36 cellular contexts compared by ENCODE assay signal in the genomic region with DNA sequence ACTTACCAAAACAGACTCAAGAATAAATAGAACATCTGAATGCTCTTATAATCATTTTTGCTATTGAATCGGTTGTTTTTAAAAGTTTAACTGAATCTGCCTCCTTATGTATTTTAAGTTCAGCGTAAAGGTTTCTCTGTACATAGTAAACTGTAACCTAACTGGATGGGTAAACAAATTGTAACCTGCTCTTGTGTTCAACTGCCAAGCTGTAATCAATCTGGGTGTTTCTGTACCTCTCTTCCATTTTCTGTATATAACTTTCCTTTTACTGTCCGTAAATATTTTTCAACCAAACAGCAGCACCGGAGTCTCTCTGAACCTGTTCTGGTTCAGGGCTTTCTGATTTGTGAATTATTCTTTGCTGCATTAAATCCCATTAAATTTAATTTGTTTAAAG. TPM values are rescaled to one million over a fixed set of nuclear protein-coding genes. Genes with fewer than 3 reads are reported as not detected.
"Had no signal": no experiment of that assay in that cellular context is flagged by ENCODE, and none has a peak within 500 bp of the region (broad histone marks: within the 10 kb centered on the region; RNA-seq: fewer than 3 reads in every experiment).

No MANE protein-coding gene starts in this region.

- ATAC-seq: activated CD8-positive, alpha-beta T cell treated with anti-CD3 and anti-CD28 coated beads for 36 hours; activated T-cell treated with anti-CD3 and anti-CD28 coated beads, Interleukin-2, amount 50 U/mL, for 72 hours; activated T-helper 17 cell treated with anti-CD3 and anti-CD28 coated beads, Interleukin-2, amount 50 U/mL, for 72 hours had no signal

- H3K27ac ChIP-seq: brain microvascular endothelial cell, Peyer's patch, SJSA1 had no signal

- H3K27ac Mint-ChIP-seq: activated CD4-positive, alpha-beta T cell treated with anti-CD3 and anti-CD28 coated beads, Interleukin-2, amount 10 ng/mL, durations not matched to agents 24 days and 14 days; activated CD8-positive, alpha-beta T cell treated with anti-CD3 and anti-CD28 coated beads for 36 hours; activated naive CD8-positive, alpha-beta T cell treated with anti-CD3 and anti-CD28 coated beads for 36 hours; activated T-cell treated with anti-CD3 and anti-CD28 coated beads, Interleukin-2, amount 50 U/mL, for 72 hours; activated T-helper 17 cell treated with anti-CD3 and anti-CD28 coated beads, Interleukin-2, amount 50 U/mL, for 72 hours; T-helper 1 cell treated with Interleukin-12 subunit alpha and Interleukin-12 subunit beta and Interleukin-4 antibody, amounts not matched to agents 30 μg/mL and 1 μg/mL, for 36 hours; T-helper 2 cell treated with Interferon-gamma antibody and Interleukin-4, amounts not matched to agents 5 μg/mL and 100 μg/mL, for 36 hours had no signal

- H3K27me3 Mint-ChIP-seq: activated CD4-positive, alpha-beta T cell treated with anti-CD3 and anti-CD28 coated beads, Interleukin-2, amount 10 ng/mL, durations not matched to agents 24 days and 14 days; activated CD8-positive, alpha-beta T cell treated with anti-CD3 and anti-CD28 coated beads for 36 hours; activated naive CD8-positive, alpha-beta T cell treated with anti-CD3 and anti-CD28 coated beads for 36 hours; activated T-helper 17 cell treated with anti-CD3 and anti-CD28 coated beads, Interleukin-2, amount 50 U/mL, for 72 hours had no signal

- H3K4me3 ChIP-seq: MG63, Peyer's patch, SJSA1 had no signal

- H3K4me1 ChIP-seq: SJSA1 had no signal

- H3K4me2 ChIP-seq: SK-N-SH had no signal

- H3K36me3 ChIP-seq: brain microvascular endothelial cell, MG63, Peyer's patch, SJSA1 had no signal

- FAIRE-seq: TTC549 had no signal

- H3K27me3 ChIP-seq: brain microvascular endothelial cell, MG63, Peyer's patch, SJSA1 had no signal

- H3K9me3 Mint-ChIP-seq: activated T-helper 17 cell treated with anti-CD3 and anti-CD28 coated beads, Interleukin-2, amount 50 U/mL, for 72 hours had no signal

- H3K9me3 ChIP-seq: Peyer's patch, SJSA1, SK-N-SH had no signal

- H3K4me3 Mint-ChIP-seq: activated CD4-positive, alpha-beta T cell treated with anti-CD3 and anti-CD28 coated beads, Interleukin-2, amount 10 ng/mL, durations not matched to agents 24 days and 14 days; activated CD8-positive, alpha-beta T cell treated with anti-CD3 and anti-CD28 coated beads for 36 hours; activated naive CD8-positive, alpha-beta T cell treated with anti-CD3 and anti-CD28 coated beads for 36 hours; activated T-cell treated with anti-CD3 and anti-CD28 coated beads, Interleukin-2, amount 50 U/mL, for 72 hours; activated T-helper 17 cell treated with anti-CD3 and anti-CD28 coated beads, Interleukin-2, amount 50 U/mL, for 72 hours; T-helper 1 cell treated with Interleukin-12 subunit alpha and Interleukin-12 subunit beta and Interleukin-4 antibody, amounts not matched to agents 30 μg/mL and 1 μg/mL, for 36 hours; T-helper 2 cell treated with Interferon-gamma antibody and Interleukin-4, amounts not matched to agents 5 μg/mL and 100 μg/mL, for 36 hours had no signal

- H3K9ac ChIP-seq: SK-N-SH had no signal

- DNase-seq: activated CD4-positive, alpha-beta T cell treated with anti-CD3 and anti-CD28 coated beads, Interleukin-2, amount 10 ng/mL, durations not matched to agents 24 days and 14 days; activated CD4-positive, alpha-beta T cell treated with anti-CD3 and anti-CD28 coated beads, Interleukin-2, amount 50 U/mL, for 4 hours; activated CD8-positive, alpha-beta T cell treated with anti-CD3 and anti-CD28 coated beads for 36 hours; activated effector memory CD4-positive, alpha-beta T cell treated with anti-CD3 and anti-CD28 coated beads, Interleukin-2, amount 50 U/mL, for 16 hours; activated naive CD4-positive, alpha-beta T cell; activated naive CD4-positive, alpha-beta T cell treated with anti-CD3 and anti-CD28 coated beads, Interleukin-2, amount 50 U/mL, for 16 hours; activated naive CD8-positive, alpha-beta T cell treated with anti-CD3 and anti-CD28 coated beads for 36 hours; activated T-cell treated with anti-CD3 and anti-CD28 coated beads, Interleukin-2, amount 50 U/mL, for 1 hour; activated T-cell treated with anti-CD3 and anti-CD28 coated beads, Interleukin-2, amount 50 U/mL, for 72 hours; amniotic stem cell; aorta; brain microvascular endothelial cell; central memory CD4-positive, alpha-beta T cell; Karpas-422; MG63; NCI-H1048; NCI-H1105 treated with DMSO at 0.1 percent for 48 hours; NCI-H1436; NCI-H1694; NCI-H1930; NCI-H2081 treated with DMSO at 0.1 percent for 48 hours; NCI-H226; NCI-H446 treated with DMSO at 0.1 percent for 48 hours; NCI-H524; NCI-H748 treated with DMSO at 0.1 percent for 48 hours; NK-92 treated with Interleukin-12 subunit alpha and Interleukin-12 subunit beta, amount 100 ng/mL, for 24 hours; PC-3; Peyer's patch; RPMI8226; SHP77 treated with DMSO at 0.1 percent for 48 hours; SK-N-SH had no signal

RNA-seq across cellular contexts. Expression of gene DNAH7, which starts 27.6 kb away (rescaled TPM):
- total RNA-seq: activated CD4-positive, alpha-beta T cell treated with anti-CD3 and anti-CD28 coated beads, Interleukin-2, amount 10 ng/mL, durations not matched to agents 24 days and 14 days; activated T-helper 17 cell treated with anti-CD3 and anti-CD28 coated beads, Interleukin-2, amount 50 U/mL, for 72 hours had no signal
